ENCODE assay signal across 13 cellular contexts in the genomic region with DNA sequence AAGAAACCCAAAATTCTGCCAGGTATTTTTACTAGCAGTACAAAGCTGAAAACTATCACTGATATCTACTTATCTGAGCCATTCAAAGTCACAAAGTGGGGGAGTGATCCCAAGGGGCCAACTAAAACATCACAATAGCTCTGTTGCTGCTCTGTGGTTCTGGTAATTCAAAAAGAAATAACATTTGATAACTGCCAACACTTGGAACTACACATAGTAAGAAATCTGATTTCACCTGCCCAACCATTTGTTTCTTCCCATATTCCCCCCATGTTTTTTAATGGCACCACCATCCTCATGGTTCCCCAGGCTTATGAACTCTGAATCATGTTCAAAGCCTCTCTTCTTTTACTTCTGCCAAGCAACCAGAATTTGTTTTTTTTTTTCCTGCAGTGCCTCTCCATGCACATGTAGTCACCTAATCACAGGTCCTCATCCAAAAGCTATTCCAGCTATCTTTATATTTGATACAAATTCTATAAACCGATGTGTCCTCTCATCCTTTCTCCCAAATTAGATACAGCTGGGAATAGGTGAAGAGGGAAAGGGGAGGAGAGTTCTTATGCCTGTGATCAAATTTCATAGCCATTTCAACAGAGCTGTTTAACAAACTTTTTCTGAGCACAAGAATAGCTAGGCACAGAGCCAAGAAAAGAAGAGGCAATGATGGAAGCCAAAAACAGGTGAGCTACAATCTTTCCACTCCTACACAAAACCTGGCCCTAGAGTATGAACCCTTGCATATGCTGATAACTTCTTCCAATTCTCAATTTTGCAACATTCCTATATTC. TPM values are rescaled to one million over a fixed set of nuclear protein-coding genes. Genes with fewer than 3 reads are reported as not detected.
DNase-seq lines count a peak whose midpoint lies in the region; ATAC-seq and TF ChIP-seq lines count a peak whose summit lies in the region.
"Had no signal": no experiment of that assay in that cellular context is flagged by ENCODE, and none has a peak within 500 bp of the region (broad histone marks: within the 10 kb centered on the region; RNA-seq: fewer than 3 reads in every experiment).

No MANE protein-coding gene starts in this region.

- no peak for TF ChIP-seq EP300 in Ishikawa (IDR thresholded peaks at IDR 0.05; ENCODE audit: borderline replicate concordance)

- no peak for DNase-seq in activated naive CD4-positive, alpha-beta T cell treated with Interleukin-2 at 50 U/mL for 16 hours
- DNase-seq in RPMI8226 (peak; percentile 61), psoas muscle (no peak), HCEC 1CT (no peak), C1 segment of cervical spinal cord (lab: John Stamatoyannopoulos, UW) (no peak)
- DNase-seq: amniotic stem cell, NCI-H526 had no signal

- H3K9me3 Mint-ChIP-seq in activated naive CD4-positive, alpha-beta T cell treated with anti-CD3 and anti-CD28 coated beads, Interleukin-2, amount 50 U/mL, for 24 hours, result no peaks in the 10 kb centered on the region

- H3K27ac ChIP-seq in psoas muscle, result no peak overlapping the region
- H3K27ac ChIP-seq: SJSA1 had no signal

- peaks cover 55% of the 10 kb centered on the region for H3K4me1 Mint-ChIP-seq in activated naive CD4-positive, alpha-beta T cell treated with anti-CD3 and anti-CD28 coated beads, Interleukin-2, amount 50 U/mL, for 24 hours

- H3K4me1 ChIP-seq in psoas muscle, result peaks cover 7% of the 10 kb centered on the region
- H3K4me1 ChIP-seq: SJSA1 had no signal

- no peaks in the 10 kb centered on the region for H3K36me3 Mint-ChIP-seq in activated naive CD4-positive, alpha-beta T cell treated with anti-CD3 and anti-CD28 coated beads, Interleukin-2, amount 50 U/mL, for 24 hours

- peak overlapping the region; percentile 81 for H3K27ac Mint-ChIP-seq in activated naive CD4-positive, alpha-beta T cell treated with anti-CD3 and anti-CD28 coated beads, Interleukin-2, amount 50 U/mL, for 24 hours

- no peak for TF ChIP-seq CTCF in psoas muscle (IDR thresholded peaks at IDR 0.05)

- no peak for TF ChIP-seq RAD21 in Ishikawa (IDR thresholded peaks at IDR 0.05; ENCODE audit: low read depth)

- H3K36me3 ChIP-seq in psoas muscle (ENCODE audit: insufficient read depth in 1 of 2, low read depth in 1 of 2), result no peaks in the 10 kb centered on the region
- H3K36me3 ChIP-seq: SJSA1 had no signal

- 9 to 37% (median 22%) methylated on average over 1 of the region's 1 CpG for WGBS in psoas muscle, 3 donors

- no peak overlapping the region for H3K4me3 ChIP-seq in psoas muscle
- H3K4me3 ChIP-seq: SJSA1 had no signal

- no peaks in the 10 kb centered on the region for H3K27me3 Mint-ChIP-seq in activated naive CD4-positive, alpha-beta T cell treated with anti-CD3 and anti-CD28 coated beads, Interleukin-2, amount 50 U/mL, for 24 hours

- H3K9me3 ChIP-seq in psoas muscle, result no peaks in the 10 kb centered on the region
- H3K9me3 ChIP-seq: SJSA1 had no signal

- intact Hi-C loops in psoas muscle (cut with DNase I), result loop anchor here in 1 of 2 donors (10.0 kb wide), 1 partner anchor 145 kb away; no protein-coding TSS in a partner anchor

- H3K27me3 ChIP-seq in psoas muscle (ENCODE audit: insufficient read depth in 3 of 3, low read length in 2 of 3), result no peaks in the 10 kb centered on the region
- H3K27me3 ChIP-seq: SJSA1 had no signal

- H3K4me3 Mint-ChIP-seq in activated naive CD4-positive, alpha-beta T cell treated with anti-CD3 and anti-CD28 coated beads, Interleukin-2, amount 50 U/mL, for 24 hours, result no peak overlapping the region

- ATAC-seq in psoas muscle, result peak in 3 of 4 donors; percentile 43 to 65 (median 56)
- no peak for ATAC-seq in GM19328 (IDR thresholded peaks at IDR 0.05; ENCODE audit: unreplicated experiment)

TF ChIP-seq in Ishikawa, 13 proteins besides CTCF, POLR2A, EP300 and RAD21:
- TF ChIP-seq TCF12 (IDR thresholded peaks at IDR 0.05; ENCODE audit: low read depth) (no peak), NFIC (IDR thresholded peaks at IDR 0.05) (0 out of 2 replicates have a peak, but pooled peaks have one; percentile 24)
TF ChIP-seq in Ishikawa: peak in this region for 1.

RNA-seq across cellular contexts. Expression of a gene that starts 7.7 kb away (rescaled TPM):
- total RNA-seq in psoas muscle, result 1 to 10 TPM in 3 of 4 donors, under 1 TPM in 1; 0.82 to 2.4 (median 1.4) TPM
- polyA plus RNA-seq in psoas muscle, result 1 to 10 TPM in 1 of 3 donors, under 1 TPM in 2; 0.69 to 1.4 (median 0.76) TPM

RNA-seq across cellular contexts. Expression of a gene that starts 48.5 kb away (rescaled TPM):
- under 1 TPM; 0.07 to 0.64 (median 0.16) TPM for total RNA-seq in psoas muscle
- polyA plus RNA-seq in psoas muscle, result under 1 TPM in 2 of 3 donors, not detected in 1; 0.03 to 0.06 TPM
- total RNA-seq: dermis microvascular lymphatic vessel endothelial cell, pulmonary artery endothelial cell had no signal
